In genomic region chr5:56200856-56201638, GRCh38 we compare ENCODE assay signal across 8 cellular contexts. TPM values are rescaled to one million over a fixed set of nuclear protein-coding genes. Genes with fewer than 3 reads are reported as not detected.
A peak's percentile ranks its signal among the peaks of the same experiment; 100 is the strongest.
DNase-seq lines count a peak whose midpoint lies in the region; ATAC-seq and TF ChIP-seq lines count a peak whose summit lies in the region.

No MANE protein-coding gene starts in this region.

- H3K36me3 ChIP-seq in neutrophil, result no peaks in the 10 kb centered on the region

- no peak overlapping the region for H3K27ac Mint-ChIP-seq in activated T-cell treated with anti-CD3 and anti-CD28 coated beads, Interleukin-2, amount 50 U/mL, for 72 hours
- H3K27ac Mint-ChIP-seq in type B pancreatic cell, result no peak overlapping the region

- TF ChIP-seq CTCF in fibroblast of mammary gland (conservative IDR thresholded peaks at IDR 0.05; ENCODE audit: control insufficient read depth, insufficient read depth, low read depth, low read length) (peak; percentile 79), neutrophil (IDR thresholded peaks at IDR 0.05) (peak; percentile 49), type B pancreatic cell (conservative IDR thresholded peaks at IDR 0.05) (peak; percentile 77)

- peaks cover 1 to 5% of the 10 kb centered on the region in 2 donors for H3K36me3 Mint-ChIP-seq in activated T-cell treated with anti-CD3 and anti-CD28 coated beads, Interleukin-2, amount 50 U/mL, for 72 hours (ENCODE audit: insufficient read depth in 2 of 2)
- H3K36me3 Mint-ChIP-seq in type B pancreatic cell, result no peaks in the 10 kb centered on the region

- no peak overlapping the region for H3K4me3 ChIP-seq in fibroblast of mammary gland (ENCODE audit: control insufficient read depth, low read depth, low read length)
- no peak overlapping the region for H3K4me3 ChIP-seq in neutrophil (ENCODE audit: low read depth in 1 of 2, low read length in 1 of 2)

- peak; percentile 99 for TF ChIP-seq RAD21 in Ishikawa (IDR thresholded peaks at IDR 0.05; ENCODE audit: low read depth)

- no peaks in the 10 kb centered on the region for H3K9me3 ChIP-seq in neutrophil

- no peak for TF ChIP-seq EP300 in Ishikawa (IDR thresholded peaks at IDR 0.05; ENCODE audit: borderline replicate concordance)

- no peaks in the 10 kb centered on the region for H3K9me3 Mint-ChIP-seq in activated T-cell treated with anti-CD3 and anti-CD28 coated beads, Interleukin-2, amount 50 U/mL, for 72 hours
- H3K9me3 Mint-ChIP-seq in type B pancreatic cell, result no peaks in the 10 kb centered on the region

- peaks cover 19% of the 10 kb centered on the region for H3K27me3 ChIP-seq in neutrophil

- peak; percentile 93 for ATAC-seq in GM21723 (IDR thresholded peaks at IDR 0.05; ENCODE audit: unreplicated experiment)
- ATAC-seq in activated T-cell treated with anti-CD3 and anti-CD28 coated beads, Interleukin-2, amount 50 U/mL, for 72 hours (replicated peaks in 1 of 2), result peak; percentile 99

- no peaks in the 10 kb centered on the region for H3K27me3 Mint-ChIP-seq in activated T-cell treated with anti-CD3 and anti-CD28 coated beads, Interleukin-2, amount 50 U/mL, for 72 hours (ENCODE audit: low read depth)
- H3K27me3 Mint-ChIP-seq in type B pancreatic cell, result no peaks in the 10 kb centered on the region

- DNase-seq in EL (peak; percentile 77), RKO (ENCODE audit: low spot score) (peak; percentile 61), fibroblast of mammary gland (ENCODE audit: low read depth) (peak; percentile 79), type B pancreatic cell (ENCODE audit: extremely low spot score, unreplicated experiment) (no peak)
- DNase-seq in activated T-cell treated with anti-CD3 and anti-CD28 coated beads, Interleukin-2, amount 50 U/mL, for 72 hours, result peak; percentile 61 to 63

- peaks cover 25% of the 10 kb centered on the region for H3K4me1 Mint-ChIP-seq in activated T-cell treated with anti-CD3 and anti-CD28 coated beads, Interleukin-2, amount 50 U/mL, for 72 hours (ENCODE audit: low read depth)
- H3K4me1 Mint-ChIP-seq in type B pancreatic cell (ENCODE audit: unreplicated experiment), result peaks cover 4% of the 10 kb centered on the region

- H3K4me3 Mint-ChIP-seq in activated T-cell treated with anti-CD3 and anti-CD28 coated beads, Interleukin-2, amount 50 U/mL, for 72 hours, result no peak overlapping the region
- no peak overlapping the region for H3K4me3 Mint-ChIP-seq in type B pancreatic cell

- peaks cover 10 to 12% of the 10 kb centered on the region in 2 experiments for H3K4me1 ChIP-seq in neutrophil (ENCODE audit: control insufficient read depth in 1 of 2, insufficient read depth in 1 of 2, low read depth in 1 of 2, low read length in 1 of 2)

- H3K27ac ChIP-seq in neutrophil, result no peak overlapping the region

TF ChIP-seq in Ishikawa, 13 proteins besides CTCF, POLR2A, EP300 and RAD21:
- TF ChIP-seq TEAD4 (IDR thresholded peaks at IDR 0.05) (no peak), NFIC (IDR thresholded peaks at IDR 0.05) (no peak), EGR1 (IDR thresholded peaks at IDR 0.05) (no peak), CEBPB (IDR thresholded peaks at IDR 0.05) (no peak), TAF1 (IDR thresholded peaks at IDR 0.05; ENCODE audit: low read depth) (no peak), CREB1 (IDR thresholded peaks at IDR 0.05; ENCODE audit: low read depth) (no peak)
TF ChIP-seq in Ishikawa: peak in this region for 0.

RNA-seq across cellular contexts. Expression of gene ANKRD55, which starts 32.1 kb away (rescaled TPM):
- total RNA-seq in activated T-cell treated with anti-CD3 and anti-CD28 coated beads, Interleukin-2, amount 50 U/mL, for 72 hours, result 1 to 10 TPM in 1 of 2 donors, under 1 TPM in 1; 0.74 to 3.4 TPM
- total RNA-seq in type B pancreatic cell (ENCODE audit: low replicate concordance), result not detected in 2 replicates
